Comparison of ENCODE assay signal across 19 cellular contexts in genomic region chr3:3119393-3119851, GRCh38. TPM values are rescaled to one million over a fixed set of nuclear protein-coding genes. Genes with fewer than 3 reads are reported as not detected.
A peak's percentile ranks its signal among the peaks of the same experiment; 100 is the strongest.
DNase-seq lines count a peak whose midpoint lies in the region; ATAC-seq and TF ChIP-seq lines count a peak whose summit lies in the region.
"Had no signal": no experiment of that assay in that cellular context is flagged by ENCODE, and none has a peak within 500 bp of the region (broad histone marks: within the 10 kb centered on the region; RNA-seq: fewer than 3 reads in every experiment).

No MANE protein-coding gene starts in this region.

- no peak overlapping the region for H3K4me3 ChIP-seq in fibroblast of the aortic adventitia (ENCODE audit: low read depth, low read length)
- H3K4me3 ChIP-seq: gastrocnemius medialis had no signal

- peak; percentile 37 for ATAC-seq in GM18868 (IDR thresholded peaks at IDR 0.05; ENCODE audit: unreplicated experiment)
- ATAC-seq in HG02981 (IDR thresholded peaks at IDR 0.05; ENCODE audit: unreplicated experiment) = no peak
- no peak for ATAC-seq in GM19467 (IDR thresholded peaks at IDR 0.05; ENCODE audit: unreplicated experiment)
- ATAC-seq: gastrocnemius medialis, right cardiac atrium had no signal

- DNase-seq in NK-92 treated with Interleukin-12 subunit alpha and Interleukin-12 subunit beta, amount 100 ng/mL, for 24 hours (lab: John Stamatoyannopoulos, UW) = peak; percentile 34
- DNase-seq in NK-92 (lab: John Stamatoyannopoulos, UW; ENCODE audit: unreplicated experiment) (no peak), HT1080 (ENCODE audit: low read depth) (peak; percentile 28), fibroblast of the aortic adventitia (ENCODE audit: low read depth) (peak; percentile 10), NOMO-1 treated with DMSO at 0.1 percent for 48 hours (lab: John Stamatoyannopoulos, UW; ENCODE audit: unreplicated experiment) (no peak)
- DNase-seq: caudate nucleus; CD4-positive, alpha-beta T cell; EL; gastrocnemius medialis; NCI-H187 treated with DMSO at 0.1 percent for 48 hours; NCI-H748 treated with DMSO at 0.1 percent for 48 hours; right cardiac atrium; stimulated activated CD4-positive, alpha-beta T cell treated with anti-CD3 and anti-CD28 coated beads, Interleukin-2, amount 100 ng/mL, for 24 hours; trophoblast cell had no signal

- TF ChIP-seq CTCF in fibroblast of the aortic adventitia (IDR thresholded peaks at IDR 0.05; ENCODE audit: insufficient read depth, low read length) = no peak

RNA-seq across cellular contexts. Expression of gene TRNT1, which starts 7.3 kb away (rescaled TPM):
- total RNA-seq in HT1080 (2014; rRNA removed; shearing (Covaris generic)) = 19.3 and 21.3 TPM in 2 replicates
- 21.5 and 22.7 TPM in 2 replicates for polyA plus RNA-seq in HT1080 (2015; cell fraction: cytosol; rRNA removed)
- polyA plus RNA-seq in HT1080 (2015; cell fraction: nucleus; rRNA removed) = 39.4 and 44.7 TPM in 2 replicates
- 17.8 and 23.3 TPM in 2 replicates for total RNA-seq in fibroblast of the aortic adventitia (ENCODE audit: low replicate concordance)

RNA-seq across cellular contexts. Expression of gene IL5RA, which starts 9.2 kb away (rescaled TPM):
- total RNA-seq in HT1080 (2014; rRNA removed; shearing (Covaris generic)) = not detected in 2 replicates
- polyA plus RNA-seq in HT1080 (2015; cell fraction: cytosol; rRNA removed) = not detected in 2 replicates
- not detected in 2 replicates for polyA plus RNA-seq in HT1080 (2015; cell fraction: nucleus; rRNA removed)
- 0.08 TPM in 1 of 2 replicates, not detected in the other for total RNA-seq in fibroblast of the aortic adventitia (ENCODE audit: low replicate concordance)
- total RNA-seq: gastrocnemius medialis, M059J, neural crest cell had no signal

Comparison
In these comparisons a context has a peak if more than half of its experiments do, and no peak if none do; other contexts are left out.
1. DNase-seq: peak in NK-92 treated with Interleukin-12 subunit alpha and Interleukin-12 subunit beta, amount 100 ng/mL, for 24 hours (single experiment), HT1080 (single experiment) and fibroblast of the aortic adventitia (single experiment); none in NK-92 (single experiment) and NOMO-1 treated with DMSO at 0.1 percent for 48 hours (single experiment).